In the genomic region with DNA sequence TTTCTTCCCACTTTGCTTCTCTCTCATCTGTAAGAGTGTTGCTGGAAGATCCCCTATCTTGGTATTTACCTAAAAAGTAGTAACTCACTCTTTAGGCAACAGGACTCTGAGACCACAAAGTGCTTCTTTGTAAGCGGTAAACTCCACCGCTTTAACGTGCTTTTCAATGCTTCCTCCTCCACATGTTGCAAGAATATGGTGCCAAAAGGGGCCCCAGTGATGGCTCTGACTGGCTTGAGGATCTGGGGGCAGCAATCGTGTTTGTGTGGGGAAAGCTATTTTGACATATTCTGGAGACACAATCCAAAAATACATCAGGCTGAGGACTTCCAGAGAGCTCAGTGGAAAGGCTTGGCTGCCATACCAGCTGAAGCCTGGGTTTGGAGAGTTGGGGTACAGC, we compare ENCODE assay signal across 13 cellular contexts. TPM values are rescaled to one million over a fixed set of nuclear protein-coding genes. Genes with fewer than 3 reads are reported as not detected.
A peak's percentile ranks its signal among the peaks of the same experiment; 100 is the strongest.
DNase-seq lines count a peak whose midpoint lies in the region; ATAC-seq and TF ChIP-seq lines count a peak whose summit lies in the region.
"Had no signal": no experiment of that assay in that cellular context is flagged by ENCODE, and none has a peak within 500 bp of the region (broad histone marks: within the 10 kb centered on the region; RNA-seq: fewer than 3 reads in every experiment).

No MANE protein-coding gene starts in this region.

- H3K27ac Mint-ChIP-seq in activated T-helper 17 cell treated with anti-CD3 and anti-CD28 coated beads, Interleukin-2, amount 50 U/mL, for 72 hours = no peak overlapping the region

- TF ChIP-seq POLR2A in IMR-90 (IDR thresholded peaks at IDR 0.05; ENCODE audit: low read depth, low read length) (no peak), suprapubic skin (IDR thresholded peaks at IDR 0.05) (no peak)

- DNase-seq in IMR-90 = no peak
- DNase-seq in RPMI7951 (ENCODE audit: low read depth) = peak; percentile 17
- peak in 1 of 2 donors; percentile 21 for DNase-seq in fibroblast of lung (ENCODE audit: low read depth in 2 of 2)
- peak; percentile 33 to 47 for DNase-seq in suprapubic skin (ENCODE audit: low spot score in 2 of 2)
- no peak for DNase-seq in SK-N-SH
- DNase-seq in retina = no peak
- DNase-seq: activated CD8-positive, alpha-beta memory T cell treated with anti-CD3 and anti-CD28 coated beads for 24 hours; activated gamma-delta T cell; NCI-H526 treated with DMSO at 0.1 percent for 48 hours; stimulated activated CD4-positive, alpha-beta T cell treated with anti-CD3 and anti-CD28 coated beads, Interleukin-1b, Interleukin-23, amount 100 ng/mL, for 48 hours had no signal

- H3K4me1 Mint-ChIP-seq in activated T-helper 17 cell treated with anti-CD3 and anti-CD28 coated beads, Interleukin-2, amount 50 U/mL, for 72 hours = peaks cover 5% of the 10 kb centered on the region
- H3K4me1 Mint-ChIP-seq: CD8-positive, alpha-beta memory T cell had no signal

- no TSS peak for BruUV-seq in IMR-90 (replicated peaks; lab: Mats Ljungman, UMichigan)

- no peaks in the 10 kb centered on the region for H3F3A ChIP-seq in SK-N-SH (replicated peaks; ENCODE audit: insufficient read depth)

- H3K9me3 ChIP-seq in IMR-90 (ENCODE audit: control insufficient read depth, insufficient read depth, low read length) (peaks cover 3% of the 10 kb centered on the region), fibroblast of lung (ENCODE audit: control insufficient read depth, insufficient read depth, low read depth, low read length) (no peaks in the 10 kb centered on the region), suprapubic skin (no peaks in the 10 kb centered on the region), SK-N-SH (no peaks in the 10 kb centered on the region)
- H3K9me3 ChIP-seq: SJCRH30 had no signal

- H3K4me1 ChIP-seq in IMR-90 (ENCODE audit: control insufficient read depth, insufficient read depth, low read length) (peaks cover 8% of the 10 kb centered on the region), fibroblast of lung (ENCODE audit: control insufficient read depth, extremely low read depth, insufficient read depth, low read length) (peaks cover 12% of the 10 kb centered on the region), suprapubic skin (peaks cover 41% of the 10 kb centered on the region), SK-N-SH (ENCODE audit: control insufficient read depth in 1 of 2, insufficient read depth in 2 of 2, low read depth in 1 of 2, low read length in 1 of 2) (peaks cover 10 to 16% of the 10 kb centered on the region in 2 experiments; a peak in 2 of 4 replicates)

- TF ChIP-seq EP300 in suprapubic skin (IDR thresholded peaks at IDR 0.05) (no peak), SK-N-SH (IDR thresholded peaks at IDR 0.05; ENCODE audit: borderline replicate concordance in 1 of 2, low read depth in 1 of 2, low read length in 1 of 2) (no peak)

- H3K4me2 ChIP-seq in IMR-90 (ENCODE audit: low read depth, low read length) = no peak overlapping the region
- no peak overlapping the region for H3K4me2 ChIP-seq in fibroblast of lung (ENCODE audit: extremely low read depth, insufficient read depth, low read length)
- H3K4me2 ChIP-seq in SK-N-SH = no peak overlapping the region

- H2BK15ac ChIP-seq in IMR-90 (ENCODE audit: low read depth, low read length) = 0 out of 3 replicates have a peak overlapping the region, but pooled peaks have one; percentile 72

- H2BK120ac ChIP-seq in IMR-90 (ENCODE audit: low read depth, low read length) = peak overlapping the region; percentile 30; the same call in 1 of the 2 replicates

- CTCF ChIA-PET in IMR-90 (lab: Yijun Ruan, JAX) (interaction anchor here (0.6 to 2.0 kb wide), 5 partner anchors 11 to 87 kb away, joined by 3 to 5 read pairs (median 5); a partner anchor contains a TSS), SK-N-SH (lab: Yijun Ruan, JAX) (interaction anchor here (0.8 to 7.2 kb wide), 40 partner anchors 9 to 491 kb away, joined by 3 to 200 read pairs (median 5); a partner anchor contains a TSS)

- H4K91ac ChIP-seq in IMR-90 (ENCODE audit: insufficient read depth, low read depth, low read length) = no peak overlapping the region

- H3K27me3 ChIP-seq in IMR-90 (ENCODE audit: control insufficient read depth, insufficient read depth, low read length) = no peaks in the 10 kb centered on the region
- no peaks in the 10 kb centered on the region for H3K27me3 ChIP-seq in fibroblast of lung (ENCODE audit: control insufficient read depth, insufficient read depth, low read length)
- H3K27me3 ChIP-seq in suprapubic skin = no peaks in the 10 kb centered on the region
- H3K27me3 ChIP-seq in SK-N-SH (ENCODE audit: insufficient read depth) = no peaks in the 10 kb centered on the region
- H3K27me3 ChIP-seq: SJCRH30 had no signal

- POLR2A ChIA-PET in IMR-90 (lab: Charles Lee; ENCODE audit: unreplicated experiment) (no interaction called here), SK-N-SH (lab: Yijun Ruan, JAX) (interaction anchor here (0.8 to 1.2 kb wide), 3 partner anchors 23 to 167 kb away, joined by 3 read pairs; a partner anchor contains a TSS)

- H3K27ac ChIP-seq in IMR-90 (ENCODE audit: insufficient read depth, low read length) = no peak overlapping the region
- peak overlapping the region; percentile 26 for H3K27ac ChIP-seq in fibroblast of lung (ENCODE audit: insufficient read depth, low read length)
- no peak overlapping the region for H3K27ac ChIP-seq in suprapubic skin
- no peak overlapping the region for H3K27ac ChIP-seq in SK-N-SH (ENCODE audit: low read depth in 2 of 2, low read length in 1 of 2)
- H3K27ac ChIP-seq: SJCRH30 had no signal

- H2AFZ ChIP-seq in IMR-90 (replicated peaks; ENCODE audit: low read length, poor library complexity) (no peak overlapping the region), fibroblast of lung (ENCODE audit: low read length) (no peak overlapping the region), SK-N-SH (ENCODE audit: low read depth) (no peak overlapping the region)

- no peaks in the 10 kb centered on the region for H3K9me3 Mint-ChIP-seq in activated T-helper 17 cell treated with anti-CD3 and anti-CD28 coated beads, Interleukin-2, amount 50 U/mL, for 72 hours

- H2AK9ac ChIP-seq in IMR-90 (replicated peaks; ENCODE audit: low read depth, low read length, poor library complexity) = no peak overlapping the region

- H4K5ac ChIP-seq in IMR-90 (ENCODE audit: low read depth, low read length) = no peak overlapping the region

- H2BK20ac ChIP-seq in IMR-90 (ENCODE audit: low read depth, low read length) = peak overlapping the region; percentile 72; the same call in 1 of the 2 replicates

- H3K9me2 ChIP-seq in SK-N-SH = no peaks in the 10 kb centered on the region

- no peaks in the 10 kb centered on the region for H4K20me1 ChIP-seq in IMR-90 (ENCODE audit: insufficient read depth, low read length)
- H4K20me1 ChIP-seq in fibroblast of lung (ENCODE audit: control insufficient read depth, extremely low read depth, insufficient read depth, low read length) = no peaks in the 10 kb centered on the region
- no peaks in the 10 kb centered on the region for H4K20me1 ChIP-seq in SK-N-SH (ENCODE audit: insufficient read depth)

- no peak overlapping the region for H3K56ac ChIP-seq in IMR-90 (ENCODE audit: extremely low read depth, insufficient read depth, low read length)

- H2BK5ac ChIP-seq in IMR-90 (ENCODE audit: low read depth, low read length, poor library complexity, severe bottlenecking) = no peak overlapping the region

- H3K79me1 ChIP-seq in IMR-90 (ENCODE audit: low read depth in 1 of 2, low read length in 2 of 2) = peaks cover 8 to 34% of the 10 kb centered on the region in 2 experiments

- no peak overlapping the region for H3K18ac ChIP-seq in IMR-90 (ENCODE audit: low read depth, low read length)

- TF ChIP-seq RAD21 in IMR-90 (IDR thresholded peaks at IDR 0.05; ENCODE audit: low read length) (no peak), SK-N-SH (IDR thresholded peaks at IDR 0.05; ENCODE audit: low read length) (no peak)

- no peak for ATAC-seq in IMR-90 (ENCODE audit: low read depth)
- no peak for ATAC-seq in activated T-helper 17 cell treated with anti-CD3 and anti-CD28 coated beads, Interleukin-2, amount 50 U/mL, for 72 hours (replicated peaks)

- no peak overlapping the region for H3K4me3 Mint-ChIP-seq in activated T-helper 17 cell treated with anti-CD3 and anti-CD28 coated beads, Interleukin-2, amount 50 U/mL, for 72 hours
- H3K4me3 Mint-ChIP-seq: CD8-positive, alpha-beta memory T cell had no signal

- H3K36me3 Mint-ChIP-seq in activated T-helper 17 cell treated with anti-CD3 and anti-CD28 coated beads, Interleukin-2, amount 50 U/mL, for 72 hours (ENCODE audit: low read depth) = peaks cover 49% of the 10 kb centered on the region

- no peaks in the 10 kb centered on the region for H3K27me3 Mint-ChIP-seq in activated T-helper 17 cell treated with anti-CD3 and anti-CD28 coated beads, Interleukin-2, amount 50 U/mL, for 72 hours

- dilution Hi-C loops in IMR-90 (cut with HindIII; ENCODE audit: low sequenced_read_pairs, unreplicated experiment) = no loop called here

- H3K4me3 ChIP-seq in IMR-90 (ENCODE audit: insufficient read depth, low read depth, low read length) (no peak overlapping the region), fibroblast of lung (replicated peaks in 1 of 4; ENCODE audit: control extremely low read depth in 1 of 4, insufficient read depth in 1 of 4, low read depth in 3 of 4, low read length in 4 of 4) (no peak overlapping the region), suprapubic skin (no peak overlapping the region), SK-N-SH (ENCODE audit: low read depth in 2 of 2, low read length in 1 of 2) (no peak overlapping the region)
- H3K4me3 ChIP-seq: SJCRH30 had no signal

- TF ChIP-seq CTCF in IMR-90 (conservative IDR thresholded peaks at IDR 0.05; ENCODE audit: low read depth, low read length) (no peak), fibroblast of lung (conservative IDR thresholded peaks at IDR 0.05 in 1 of 2, IDR thresholded peaks at IDR 0.05 in 1 of 2; ENCODE audit: low read depth in 1 of 2, low read length in 2 of 2) (no peak), suprapubic skin (IDR thresholded peaks at IDR 0.05) (no peak), SK-N-SH (IDR thresholded peaks at IDR 0.05) (no peak)

- no peaks in the 10 kb centered on the region for H3K79me2 ChIP-seq in fibroblast of lung (ENCODE audit: control insufficient read depth, insufficient read depth, low read length)
- no peaks in the 10 kb centered on the region for H3K79me2 ChIP-seq in SK-N-SH (ENCODE audit: insufficient read depth)

- H3K4ac ChIP-seq in IMR-90 (ENCODE audit: low read depth, low read length) = peak overlapping the region; percentile 1

- H3K9me1 ChIP-seq in IMR-90 (ENCODE audit: insufficient read depth, low read length) = peaks cover 21% of the 10 kb centered on the region

- H3K9ac ChIP-seq in IMR-90 (ENCODE audit: low read depth, low read length) (no peak overlapping the region), fibroblast of lung (ENCODE audit: insufficient read depth, low read length) (no peak overlapping the region), SK-N-SH (no peak overlapping the region)

- H2AK5ac ChIP-seq in IMR-90 (ENCODE audit: low read depth, low read length) = peak overlapping the region; percentile 43

- in situ Hi-C loops in IMR-90 (cut with MboI; ENCODE audit: low sequenced_read_pairs) = no loop called here

- no CpG with 5 or more reads among the region's 4 CpGs for WGBS in IMR-90 (ENCODE audit: extremely low coverage in 2 of 2, insufficient read length in 1 of 2), 2 experiments
- WGBS in suprapubic skin = 69% methylated on average over 4 of the region's 4 CpGs
- 91% methylated on average over 4 of the region's 4 CpGs for WGBS in SK-N-SH (ENCODE audit: low lambda C conversion rate)

- H3K23ac ChIP-seq in IMR-90 (ENCODE audit: low read depth, low read length) = no peak overlapping the region

- peak overlapping the region in 1 of 2 experiments; percentile 2; a peak in 1 of 4 replicates for H4K8ac ChIP-seq in IMR-90 (ENCODE audit: low read depth in 2 of 2, low read length in 2 of 2)

- intact Hi-C loops in IMR-90 (cut with micrococcal nuclease) = loop anchor here (2.0 kb wide), 1 partner anchor 85 kb away; no protein-coding TSS in a partner anchor

- peak overlapping the region; percentile 39; the same call in 1 of the 2 replicates for H3K14ac ChIP-seq in IMR-90 (replicated peaks; ENCODE audit: low read depth, low read length)

- H3K36me3 ChIP-seq in IMR-90 (ENCODE audit: control insufficient read depth, insufficient read depth, low read length) (peaks cover 7% of the 10 kb centered on the region), fibroblast of lung (ENCODE audit: control insufficient read depth, insufficient read depth, low read length) (peaks cover 2% of the 10 kb centered on the region), suprapubic skin (peaks cover 7% of the 10 kb centered on the region), SK-N-SH (replicated peaks in 1 of 2; ENCODE audit: control insufficient read depth in 1 of 2, insufficient read depth in 2 of 2, low read length in 1 of 2) (peaks cover 25 to 37% of the 10 kb centered on the region in 2 experiments)

RNA-seq across cellular contexts. Expression of a gene that starts 12.4 kb away (rescaled TPM):
- total RNA-seq in IMR-90 (2012; rRNA removed) (not detected in 2 replicates), fibroblast of lung (0.26 TPM in 1 of 2 replicates, not detected in the other), suprapubic skin (1 to 10 TPM in 2 of 4 donors, under 1 TPM in 2; 0.48 to 1.2 (median 0.90) TPM)
- polyA plus RNA-seq in IMR-90 (2012; rRNA removed) (0.07 and 0.10 TPM in 2 replicates), fibroblast of lung (0.02 TPM in 2 replicates), SK-N-SH (2012; rRNA removed) (0.30 and 0.47 TPM in 2 replicates)
- polyA plus RNA-seq in IMR-90 (2012; cell fraction: cytosol; rRNA removed) = 0.03 and 0.05 TPM in 2 replicates
- polyA plus RNA-seq in IMR-90 (2012; cell fraction: nucleus; rRNA removed; ENCODE audit: low replicate concordance) = 0.10 and 0.36 TPM in 2 replicates
- total RNA-seq in RPMI7951 (2014; rRNA removed; shearing (Covaris generic)) = not detected in 2 replicates
- 0.06 TPM in 1 of 2 replicates, not detected in the other for polyA plus RNA-seq in fibroblast of lung (2012)
- 1.2 TPM in 1 of 2 replicates, not detected in the other for polyA minus RNA-seq in fibroblast of lung (ENCODE audit: low replicate concordance)
- polyA plus RNA-seq in SK-N-SH (2012; cell fraction: cytosol; rRNA removed) = 0.21 and 0.25 TPM in 2 replicates
- polyA plus RNA-seq in SK-N-SH (2012; cell fraction: nucleus; rRNA removed) = 0.47 and 0.54 TPM in 2 replicates
- 1 to 10 TPM; 2.2 to 3.9 TPM for total RNA-seq in activated T-helper 17 cell treated with anti-CD3 and anti-CD28 coated beads, Interleukin-2, amount 50 U/mL, for 72 hours

RNA-seq across cellular contexts. Expression of a gene that starts 23.0 kb away (rescaled TPM):
- 50.5 and 58.4 TPM in 2 replicates for total RNA-seq in IMR-90 (2012; rRNA removed)
- polyA plus RNA-seq in IMR-90 (2012; rRNA removed) = 25.9 and 28.4 TPM in 2 replicates
- polyA plus RNA-seq in IMR-90 (2012; cell fraction: cytosol; rRNA removed) = 14.4 and 17.5 TPM in 2 replicates
- polyA plus RNA-seq in IMR-90 (2012; cell fraction: nucleus; rRNA removed; ENCODE audit: low replicate concordance) = 2.7 and 7.9 TPM in 2 replicates
- 51.9 and 52.4 TPM in 2 replicates for total RNA-seq in RPMI7951 (2014; rRNA removed; shearing (Covaris generic))
- total RNA-seq in fibroblast of lung = 12.8 and 17.5 TPM in 2 replicates
- polyA plus RNA-seq in fibroblast of lung = 30.6 and 37.6 TPM in 2 replicates
- polyA plus RNA-seq in fibroblast of lung (2012) = 21.8 and 31.9 TPM in 2 replicates
- polyA minus RNA-seq in fibroblast of lung (ENCODE audit: low replicate concordance) = 5.4 and 21.2 TPM in 2 replicates
- 10 to 100 TPM in 1 of 4 donors, 1 to 10 TPM in 3; 4.1 to 16.6 (median 7.7) TPM for total RNA-seq in suprapubic skin
- polyA plus RNA-seq in SK-N-SH (2012; rRNA removed) = 36.6 and 48.4 TPM in 2 replicates
- polyA plus RNA-seq in SK-N-SH (2012; cell fraction: cytosol; rRNA removed) = 49.9 and 53.0 TPM in 2 replicates
- 6.9 and 13.6 TPM in 2 replicates for polyA plus RNA-seq in SK-N-SH (2012; cell fraction: nucleus; rRNA removed)
- 10 to 100 TPM; 23.6 to 60.3 TPM for total RNA-seq in activated T-helper 17 cell treated with anti-CD3 and anti-CD28 coated beads, Interleukin-2, amount 50 U/mL, for 72 hours

RNA-seq across cellular contexts. Expression of a gene that starts 34.1 kb away (rescaled TPM):
- total RNA-seq in IMR-90 (2012; rRNA removed) = 39.2 and 52.3 TPM in 2 replicates
- polyA plus RNA-seq in IMR-90 (2012; rRNA removed) = 26.8 and 30.8 TPM in 2 replicates
- 11.4 and 11.6 TPM in 2 replicates for polyA plus RNA-seq in IMR-90 (2012; cell fraction: cytosol; rRNA removed)
- polyA plus RNA-seq in IMR-90 (2012; cell fraction: nucleus; rRNA removed; ENCODE audit: low replicate concordance) = 11.0 and 26.3 TPM in 2 replicates
- total RNA-seq in RPMI7951 (2014; rRNA removed; shearing (Covaris generic)) = 36.3 and 38.9 TPM in 2 replicates
- total RNA-seq in fibroblast of lung = 37.8 and 47.1 TPM in 2 replicates
- 58.8 and 66.7 TPM in 2 replicates for polyA plus RNA-seq in fibroblast of lung
- 51.8 and 63.6 TPM in 2 replicates for polyA plus RNA-seq in fibroblast of lung (2012)
- 60.9 and 68.1 TPM in 2 replicates for polyA minus RNA-seq in fibroblast of lung (ENCODE audit: low replicate concordance)
- total RNA-seq in suprapubic skin = 10 to 100 TPM; 29.8 to 42.1 (median 37.9) TPM
- 20.4 and 29.8 TPM in 2 replicates for polyA plus RNA-seq in SK-N-SH (2012; rRNA removed)
- 21.5 and 24.8 TPM in 2 replicates for polyA plus RNA-seq in SK-N-SH (2012; cell fraction: cytosol; rRNA removed)
- polyA plus RNA-seq in SK-N-SH (2012; cell fraction: nucleus; rRNA removed) = 17.0 and 23.2 TPM in 2 replicates
- total RNA-seq in activated T-helper 17 cell treated with anti-CD3 and anti-CD28 coated beads, Interleukin-2, amount 50 U/mL, for 72 hours = 10 to 100 TPM; 39.3 to 47.0 TPM

Comparison
In these comparisons a context has a peak if more than half of its experiments do, and no peak if none do; other contexts are left out.
1. DNase-seq: peak in RPMI7951 (single experiment) and suprapubic skin (2 of 2); none in IMR-90 (single experiment), SK-N-SH (single experiment) and retina (single experiment).